ENCODE assay signal across 8 cellular contexts in genomic region chr6:161439093-161439492, GRCh38.
DNase-seq lines count a peak whose midpoint lies in the region; ATAC-seq and TF ChIP-seq lines count a peak whose summit lies in the region.

No MANE protein-coding gene starts in this region.

- H3K9me3 ChIP-seq in testis: no peaks in the 10 kb centered on the region

- TF ChIP-seq POLR2A in testis (IDR thresholded peaks at IDR 0.05): no peak

- TF ChIP-seq CTCF in testis (IDR thresholded peaks at IDR 0.05) (no peak), GM10266 (IDR thresholded peaks at IDR 0.05; ENCODE audit: control insufficient read depth, insufficient read depth, low read depth, missing control alignments) (no peak)

- ATAC-seq in HG02678 (IDR thresholded peaks at IDR 0.05; ENCODE audit: unreplicated experiment): no peak
- ATAC-seq in GM21576 (IDR thresholded peaks at IDR 0.05; ENCODE audit: unreplicated experiment): no peak

- WGBS in testis, 2 donors: 46 to 54% methylated on average over 11 to 12 of the region's 12 CpGs

- no peaks in the 10 kb centered on the region for H3K27me3 ChIP-seq in testis

- H3K4me3 ChIP-seq in testis: peak overlapping the region in 1 of 2 donors; percentile 8

- H3K27ac ChIP-seq in testis: peak overlapping the region in 1 of 2 donors; percentile 36

- peak; percentile 31 to 70 for DNase-seq in NCI-H2081 (lab: John Stamatoyannopoulos, UW)
- no peak for DNase-seq in NCI-H2081 treated with DMSO at 0.1 percent for 48 hours (lab: John Stamatoyannopoulos, UW)
- peak; percentile 67 for DNase-seq in T1000 (lab: John Stamatoyannopoulos, UW)
- peak; percentile 93 for DNase-seq in glomerular visceral epithelial cell (ENCODE audit: extremely low spot score)
- DNase-seq in testis: peak; percentile 65
- no peak for DNase-seq in GM10266 (ENCODE audit: extremely low spot score)

- no peaks in the 10 kb centered on the region for H3K36me3 ChIP-seq in testis (ENCODE audit: low read depth, missing control alignments)

- intact Hi-C loops in testis (cut with DNase I; ENCODE audit: low total_unique reads): no loop called here

- H3K4me1 ChIP-seq in testis: peaks cover 13% of the 10 kb centered on the region

Comparison
In these comparisons a context has a peak if more than half of its experiments do, and no peak if none do; other contexts are left out.
1. DNase-seq: peak in NCI-H2081 (2 of 2), T1000 (single experiment), glomerular visceral epithelial cell (single experiment) and testis (single experiment); none in NCI-H2081 treated with DMSO at 0.1 percent for 48 hours (single experiment) and GM10266 (single experiment).